Comparison of ENCODE assay signal across 1 cellular context in the genomic region with DNA sequence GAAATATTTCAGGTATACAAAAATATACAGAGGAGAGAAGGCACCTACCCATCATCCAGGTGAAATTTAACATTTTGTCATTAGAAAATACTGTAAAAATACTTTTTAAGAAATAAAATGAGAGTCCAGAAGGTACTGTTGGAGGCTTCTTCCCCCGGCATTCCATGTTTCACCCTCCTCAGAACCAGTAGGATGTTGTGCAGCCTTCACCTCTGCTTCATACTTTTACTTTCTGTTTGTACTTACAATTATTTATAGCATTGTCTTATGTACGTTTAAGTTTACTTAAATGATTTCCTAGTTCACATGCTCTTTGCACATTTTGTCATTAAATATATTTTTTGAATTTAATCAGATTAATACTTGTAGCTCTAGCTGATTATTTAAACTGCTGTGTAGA.
TF ChIP-seq lines count a peak whose summit lies in the region.

No MANE protein-coding gene starts in this region.

TF ChIP-seq in GM23338, 12 proteins besides CTCF, POLR2A, EP300 and RAD21 (continued from another document):
- TF ChIP-seq, protein P1, sequence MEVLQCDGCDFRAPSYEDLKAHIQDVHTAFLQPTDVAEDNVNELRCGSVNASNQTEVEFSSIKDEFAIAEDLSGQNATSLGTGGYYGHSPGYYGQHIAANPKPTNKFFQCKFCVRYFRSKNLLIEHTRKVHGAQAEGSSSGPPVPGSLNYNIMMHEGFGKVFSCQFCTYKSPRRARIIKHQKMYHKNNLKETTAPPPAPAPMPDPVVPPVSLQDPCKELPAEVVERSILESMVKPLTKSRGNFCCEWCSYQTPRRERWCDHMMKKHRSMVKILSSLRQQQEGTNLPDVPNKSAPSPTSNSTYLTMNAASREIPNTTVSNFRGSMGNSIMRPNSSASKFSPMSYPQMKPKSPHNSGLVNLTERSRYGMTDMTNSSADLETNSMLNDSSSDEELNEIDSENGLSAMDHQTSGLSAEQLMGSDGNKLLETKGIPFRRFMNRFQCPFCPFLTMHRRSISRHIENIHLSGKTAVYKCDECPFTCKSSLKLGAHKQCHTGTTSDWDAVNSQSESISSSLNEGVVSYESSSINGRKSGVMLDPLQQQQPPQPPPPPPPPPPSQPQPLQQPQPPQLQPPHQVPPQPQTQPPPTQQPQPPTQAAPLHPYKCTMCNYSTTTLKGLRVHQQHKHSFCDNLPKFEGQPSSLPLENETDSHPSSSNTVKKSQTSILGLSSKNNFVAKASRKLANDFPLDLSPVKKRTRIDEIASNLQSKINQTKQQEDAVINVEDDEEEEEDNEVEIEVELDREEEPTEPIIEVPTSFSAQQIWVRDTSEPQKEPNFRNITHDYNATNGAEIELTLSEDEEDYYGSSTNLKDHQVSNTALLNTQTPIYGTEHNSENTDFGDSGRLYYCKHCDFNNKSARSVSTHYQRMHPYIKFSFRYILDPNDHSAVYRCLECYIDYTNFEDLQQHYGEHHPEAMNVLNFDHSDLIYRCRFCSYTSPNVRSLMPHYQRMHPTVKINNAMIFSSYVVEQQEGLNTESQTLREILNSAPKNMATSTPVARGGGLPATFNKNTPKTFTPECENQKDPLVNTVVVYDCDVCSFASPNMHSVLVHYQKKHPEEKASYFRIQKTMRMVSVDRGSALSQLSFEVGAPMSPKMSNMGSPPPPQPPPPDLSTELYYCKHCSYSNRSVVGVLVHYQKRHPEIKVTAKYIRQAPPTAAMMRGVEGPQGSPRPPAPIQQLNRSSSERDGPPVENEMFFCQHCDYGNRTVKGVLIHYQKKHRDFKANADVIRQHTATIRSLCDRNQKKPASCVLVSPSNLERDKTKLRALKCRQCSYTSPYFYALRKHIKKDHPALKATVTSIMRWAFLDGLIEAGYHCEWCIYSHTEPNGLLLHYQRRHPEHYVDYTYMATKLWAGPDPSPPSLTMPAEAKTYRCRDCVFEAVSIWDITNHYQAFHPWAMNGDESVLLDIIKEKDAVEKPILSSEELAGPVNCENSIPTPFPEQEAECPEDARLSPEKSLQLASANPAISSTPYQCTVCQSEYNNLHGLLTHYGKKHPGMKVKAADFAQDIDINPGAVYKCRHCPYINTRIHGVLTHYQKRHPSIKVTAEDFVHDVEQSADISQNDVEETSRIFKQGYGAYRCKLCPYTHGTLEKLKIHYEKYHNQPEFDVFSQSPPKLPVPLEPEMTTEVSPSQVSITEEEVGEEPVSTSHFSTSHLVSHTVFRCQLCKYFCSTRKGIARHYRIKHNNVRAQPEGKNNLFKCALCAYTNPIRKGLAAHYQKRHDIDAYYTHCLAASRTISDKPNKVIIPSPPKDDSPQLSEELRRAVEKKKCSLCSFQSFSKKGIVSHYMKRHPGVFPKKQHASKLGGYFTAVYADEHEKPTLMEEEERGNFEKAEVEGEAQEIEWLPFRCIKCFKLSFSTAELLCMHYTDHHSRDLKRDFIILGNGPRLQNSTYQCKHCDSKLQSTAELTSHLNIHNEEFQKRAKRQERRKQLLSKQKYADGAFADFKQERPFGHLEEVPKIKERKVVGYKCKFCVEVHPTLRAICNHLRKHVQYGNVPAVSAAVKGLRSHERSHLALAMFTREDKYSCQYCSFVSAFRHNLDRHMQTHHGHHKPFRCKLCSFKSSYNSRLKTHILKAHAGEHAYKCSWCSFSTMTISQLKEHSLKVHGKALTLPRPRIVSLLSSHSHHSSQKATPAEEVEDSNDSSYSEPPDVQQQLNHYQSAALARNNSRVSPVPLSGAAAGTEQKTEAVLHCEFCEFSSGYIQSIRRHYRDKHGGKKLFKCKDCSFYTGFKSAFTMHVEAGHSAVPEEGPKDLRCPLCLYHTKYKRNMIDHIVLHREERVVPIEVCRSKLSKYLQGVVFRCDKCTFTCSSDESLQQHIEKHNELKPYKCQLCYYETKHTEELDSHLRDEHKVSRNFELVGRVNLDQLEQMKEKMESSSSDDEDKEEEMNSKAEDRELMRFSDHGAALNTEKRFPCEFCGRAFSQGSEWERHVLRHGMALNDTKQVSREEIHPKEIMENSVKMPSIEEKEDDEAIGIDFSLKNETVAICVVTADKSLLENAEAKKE (CRISPR knock-in tag; IDR thresholded peaks at IDR 0.05): no peak
- TF ChIP-seq ZNF114 (CRISPR knock-in tag; IDR thresholded peaks at IDR 0.05) (no peak), STAT1 (IDR thresholded peaks at IDR 0.05; ENCODE audit: unreplicated experiment) (no peak)
